Comparison of ENCODE assay signal across 9 cellular contexts in genomic region chr21:34545079-34545884, GRCh38. TPM values are rescaled to one million over a fixed set of nuclear protein-coding genes. Genes with fewer than 3 reads are reported as not detected.
DNase-seq lines count a peak whose midpoint lies in the region; ATAC-seq and TF ChIP-seq lines count a peak whose summit lies in the region.
"Had no signal": no experiment of that assay in that cellular context is flagged by ENCODE, and none has a peak within 500 bp of the region (broad histone marks: within the 10 kb centered on the region; RNA-seq: fewer than 3 reads in every experiment).

No MANE protein-coding gene starts in this region.

- WGBS in mammary epithelial cell (ENCODE audit: low coverage, missing lambda C conversion rate) = 25% methylated on average over 10 of the region's 10 CpGs
- 57% methylated on average over 10 of the region's 10 CpGs for WGBS in suprapubic skin

- no peaks in the 10 kb centered on the region for H4K20me1 ChIP-seq in mammary epithelial cell (ENCODE audit: insufficient read depth, low read length)

- TF ChIP-seq EP300 in suprapubic skin (IDR thresholded peaks at IDR 0.05) = no peak

- H3K27ac ChIP-seq in mammary epithelial cell (ENCODE audit: insufficient read depth, low read depth, low read length) (peak overlapping the region; percentile 2), suprapubic skin (peak overlapping the region; percentile 67)
- H3K27ac ChIP-seq: C4-2B had no signal

- peak; percentile 25 to 38 for ATAC-seq in activated CD4-positive, CD25-positive, alpha-beta regulatory T cell treated with anti-CD3 and anti-CD28 coated beads, Interleukin-2, amount 50 U/mL, for 24 hours
- ATAC-seq in HG02610 (IDR thresholded peaks at IDR 0.05; ENCODE audit: unreplicated experiment) = peak; percentile 87
- peak; percentile 67 for ATAC-seq in left lobe of liver

- H3K27me3 ChIP-seq in mammary epithelial cell (ENCODE audit: insufficient read depth, low read length) (no peaks in the 10 kb centered on the region), suprapubic skin (no peaks in the 10 kb centered on the region)

- no peaks in the 10 kb centered on the region for H3K79me2 ChIP-seq in mammary epithelial cell (ENCODE audit: insufficient read depth, low read length)

- no peak for TF ChIP-seq POLR2A in suprapubic skin (IDR thresholded peaks at IDR 0.05)

- no peak for DNase-seq in activated CD4-positive, CD25-positive, alpha-beta regulatory T cell treated with anti-CD3 and anti-CD28 coated beads, Interleukin-2, amount 50 U/mL, for 72 hours
- DNase-seq in MV-4-11 (lab: John Stamatoyannopoulos, UW) = peak; percentile 98
- peak; percentile 25 for DNase-seq in mammary epithelial cell
- peak; percentile 68 for DNase-seq in left lobe of liver (ENCODE audit: low spot score)
- DNase-seq in suprapubic skin (ENCODE audit: low spot score in 2 of 2) = no peak
- no peak for DNase-seq in NCI-H128 (lab: John Stamatoyannopoulos, UW; ENCODE audit: unreplicated experiment)

- no TSS peak for BruUV-seq in mammary epithelial cell (replicated peaks; lab: Mats Ljungman, UMichigan)

- dilution Hi-C loops in mammary epithelial cell (cut with HindIII; ENCODE audit: low sequenced_read_pairs) = no loop called here

- H3K4me3 ChIP-seq in mammary epithelial cell (replicated peaks in 1 of 3; ENCODE audit: insufficient read depth in 1 of 3, low read depth in 2 of 3, low read length in 3 of 3) (no peak overlapping the region), suprapubic skin (no peak overlapping the region)

- peaks cover 11% of the 10 kb centered on the region for H3K4me1 ChIP-seq in mammary epithelial cell (ENCODE audit: insufficient read depth, low read length)
- H3K4me1 ChIP-seq in suprapubic skin = peaks cover 21% of the 10 kb centered on the region

- TF ChIP-seq CTCF in mammary epithelial cell (conservative IDR thresholded peaks at IDR 0.05 in 1 of 2, IDR thresholded peaks at IDR 0.05 in 1 of 2; ENCODE audit: extremely low read depth in 1 of 2, insufficient read depth in 1 of 2, low read depth in 1 of 2, low read length in 2 of 2) (no peak), suprapubic skin (IDR thresholded peaks at IDR 0.05) (no peak)

- H3K9me3 ChIP-seq in mammary epithelial cell (replicated peaks; ENCODE audit: insufficient read depth, low read length) (no peaks in the 10 kb centered on the region), suprapubic skin (no peaks in the 10 kb centered on the region)

- in situ Hi-C loops in mammary epithelial cell (cut with MboI; ENCODE audit: low sequenced_read_pairs in 2 of 2) = no loop called here

- H3K4me2 ChIP-seq in mammary epithelial cell (ENCODE audit: insufficient read depth, low read depth, low read length) = peak overlapping the region; percentile 71

- peak overlapping the region; percentile 90 for H2AFZ ChIP-seq in mammary epithelial cell (ENCODE audit: low read depth, low read length)

- peak overlapping the region; percentile 35 for H3K9ac ChIP-seq in mammary epithelial cell (ENCODE audit: insufficient read depth, low read length)

- no peaks in the 10 kb centered on the region for H3K36me3 ChIP-seq in mammary epithelial cell (ENCODE audit: insufficient read depth, low read length)
- H3K36me3 ChIP-seq in suprapubic skin = no peaks in the 10 kb centered on the region

- intact Hi-C loops in mammary epithelial cell (cut with micrococcal nuclease) = loop anchor here (1.0 to 2.0 kb wide), 2 partner anchors 19 to 36 kb away; no protein-coding TSS in a partner anchor

- CTCF ChIA-PET in mammary epithelial cell (lab: Charles Lee; ENCODE audit: low non-redundant PET) = no interaction called here

RNA-seq across cellular contexts. Expression of gene KCNE1, which starts 33.3 kb away (rescaled TPM):
- total RNA-seq in mammary epithelial cell = under 1 TPM; 0.19 to 0.33 TPM
- 0.08 TPM for polyA plus RNA-seq in mammary epithelial cell
- polyA minus RNA-seq in mammary epithelial cell = not detected
- total RNA-seq in left lobe of liver = 2.0 TPM
- 1 to 10 TPM in 1 of 4 donors, under 1 TPM in 3; 0.34 to 1.7 (median 0.58) TPM for total RNA-seq in suprapubic skin

Comparison
In these comparisons a context has a peak if more than half of its experiments do, and no peak if none do; other contexts are left out.
1. ATAC-seq: peak in every context shown above with its lines; median percentile 87 in HG02610; 67 in left lobe of liver; 32 in activated CD4-positive, CD25-positive, alpha-beta regulatory T cell treated with anti-CD3 and anti-CD28 coated beads, Interleukin-2, amount 50 U/mL, for 24 hours.
2. DNase-seq: peak in MV-4-11 (single experiment), mammary epithelial cell (single experiment) and left lobe of liver (single experiment); none in activated CD4-positive, CD25-positive, alpha-beta regulatory T cell treated with anti-CD3 and anti-CD28 coated beads, Interleukin-2, amount 50 U/mL, for 72 hours (single experiment), suprapubic skin (0 of 2) and NCI-H128 (single experiment).